ENCODE assay signal across 11 cellular contexts in the genomic region with DNA sequence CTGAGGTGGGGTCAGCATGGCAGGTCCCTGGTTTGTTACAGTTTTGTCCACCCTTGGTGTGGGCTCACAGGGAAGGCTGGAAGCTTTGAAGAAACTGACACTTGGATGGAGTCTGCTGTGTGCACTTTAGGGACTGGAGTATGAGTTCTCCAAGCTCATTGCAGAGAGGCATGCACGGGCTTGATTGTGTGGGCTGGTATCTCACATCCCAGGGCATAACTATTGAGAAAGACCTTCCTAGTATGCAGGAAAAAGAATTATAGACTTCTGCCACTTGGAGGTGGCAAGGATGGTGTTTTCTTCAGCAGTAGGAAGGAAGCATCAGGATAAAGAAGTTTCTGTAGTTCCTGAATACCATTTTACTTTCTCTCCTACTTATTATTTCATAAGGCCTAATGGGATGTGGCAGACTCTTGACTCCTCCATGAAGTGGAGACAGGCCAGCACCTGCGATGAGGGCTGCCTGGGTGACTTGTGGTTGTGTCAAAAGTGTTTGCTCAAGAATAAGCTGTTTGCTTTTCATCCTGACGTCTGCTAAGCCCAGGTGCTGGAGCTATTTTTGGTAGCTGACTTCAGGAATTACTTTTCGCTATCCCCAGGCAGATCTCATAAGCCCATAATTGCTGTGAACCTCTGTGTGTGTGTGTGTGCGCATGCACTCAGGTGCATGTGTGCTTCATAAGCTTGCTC.
DNase-seq lines count a peak whose midpoint lies in the region; ATAC-seq and TF ChIP-seq lines count a peak whose summit lies in the region.
"Had no signal": no experiment of that assay in that cellular context is flagged by ENCODE, and none has a peak within 500 bp of the region (broad histone marks: within the 10 kb centered on the region; RNA-seq: fewer than 3 reads in every experiment).

No MANE protein-coding gene starts in this region.

- in situ Hi-C loops in transverse colon (cut with MboI; ENCODE audit: low pct_ligation_motif_present in 1 of 4, low pct_unique_long_range_greater_than_20kb in 1 of 4, low sequenced_read_pairs in 3 of 4), result loop anchor here in 3 of 4 donors (10.0 to 25.0 kb wide), 5 partner anchors 632 to 779 kb away; no protein-coding TSS in a partner anchor

- peaks cover 0 to 10% (median 2%) of the 10 kb centered on the region in 4 donors for H3K4me1 ChIP-seq in transverse colon

- H3K36me3 ChIP-seq in transverse colon, result no peaks in the 10 kb centered on the region
- H3K36me3 ChIP-seq: gastrocnemius medialis had no signal

- TF ChIP-seq EP300 in transverse colon (IDR thresholded peaks at IDR 0.05; ENCODE audit: low read depth), result no peak

- no peaks in the 10 kb centered on the region for H3K27me3 ChIP-seq in transverse colon
- H3K27me3 ChIP-seq: gastrocnemius medialis had no signal

- H3K27ac ChIP-seq in 22Rv1, result peak overlapping the region; percentile 2; the same call in 1 of the 2 replicates
- no peak overlapping the region for H3K27ac ChIP-seq in transverse colon
- H3K27ac ChIP-seq: gastrocnemius medialis had no signal

- H3K9me3 ChIP-seq in transverse colon, result no peaks in the 10 kb centered on the region
- H3K9me3 ChIP-seq: gastrocnemius medialis had no signal

- H3K4me3 ChIP-seq in epithelial cell of esophagus (ENCODE audit: low read length), result no peak overlapping the region
- no peak overlapping the region for H3K4me3 ChIP-seq in transverse colon
- H3K4me3 ChIP-seq: gastrocnemius medialis had no signal

- DNase-seq in NCI-H1105 treated with DMSO at 0.1 percent for 48 hours (lab: John Stamatoyannopoulos, UW) (peak; percentile 98), NCI-H524 treated with DMSO at 0.1 percent for 48 hours (lab: John Stamatoyannopoulos, UW) (peak; percentile 39), epithelial cell of esophagus (ENCODE audit: low read depth) (peak; percentile 91), transverse colon (no peak), medulla oblongata (ENCODE audit: extremely low spot score) (no peak)
- DNase-seq: ACHN, gastrocnemius medialis, nephron progenitor cell had no signal

- intact Hi-C loops in transverse colon (cut with DNase I; ENCODE audit: low total_unique reads), result loop anchor here (10.0 kb wide), 1 partner anchor 769 kb away; no protein-coding TSS in a partner anchor

- no peak for ATAC-seq in GM19328 (IDR thresholded peaks at IDR 0.05; ENCODE audit: unreplicated experiment)
- ATAC-seq in GM19455 (IDR thresholded peaks at IDR 0.05; ENCODE audit: unreplicated experiment), result no peak

- WGBS in transverse colon (ENCODE audit: low coverage in 1 of 2), 2 donors, result 59 to 73% methylated on average over 2 to 5 of the region's 5 CpGs

- no peak for TF ChIP-seq POLR2A in transverse colon (IDR thresholded peaks at IDR 0.05)

- TF ChIP-seq CTCF in 22Rv1 (IDR thresholded peaks at IDR 0.05) (no peak), epithelial cell of esophagus (IDR thresholded peaks at IDR 0.05; ENCODE audit: insufficient read depth, low read depth, low read length, missing control alignments) (peak; percentile 31), transverse colon (IDR thresholded peaks at IDR 0.05) (no peak)

Comparison
In these comparisons a context has a peak if more than half of its experiments do, and no peak if none do; other contexts are left out.
1. DNase-seq: peak in NCI-H1105 treated with DMSO at 0.1 percent for 48 hours (single experiment), NCI-H524 treated with DMSO at 0.1 percent for 48 hours (single experiment) and epithelial cell of esophagus (single experiment); none in transverse colon (single experiment) and medulla oblongata (single experiment).